In the genomic region with DNA sequence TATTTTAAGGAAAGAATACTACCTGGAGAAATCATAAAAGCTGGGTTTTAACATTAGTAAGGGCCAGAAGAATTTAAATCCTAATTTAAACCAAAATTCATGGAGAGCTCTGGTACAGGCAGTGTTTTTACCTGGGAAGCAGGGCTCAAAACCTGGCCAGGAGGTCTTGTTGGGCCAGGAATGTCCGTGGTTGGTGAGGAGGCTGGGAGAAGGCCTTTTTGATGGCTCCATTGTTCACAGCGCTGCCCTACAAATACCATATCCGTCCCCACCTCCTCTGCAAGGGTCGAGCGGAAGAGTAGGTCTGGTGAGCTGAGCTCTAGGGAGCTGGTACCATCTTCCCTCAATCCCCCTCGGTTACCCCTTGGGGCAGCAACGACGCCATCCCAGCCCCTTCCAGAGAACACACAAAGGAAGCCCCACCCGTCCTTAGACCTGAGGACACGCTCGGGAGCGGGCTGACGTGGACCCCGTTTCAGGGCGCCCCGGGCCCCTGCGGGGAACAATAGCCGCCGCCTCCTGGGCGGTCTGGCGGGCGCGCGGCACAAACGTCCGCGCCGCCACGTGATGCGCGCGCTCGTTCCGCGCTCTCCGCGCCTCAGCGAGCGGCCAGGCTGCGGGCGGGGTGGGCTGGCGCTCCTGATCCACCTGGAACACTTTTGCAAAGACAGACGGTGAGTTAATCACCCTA, we compare ENCODE assay signal across 11 cellular contexts. TPM values are rescaled to one million over a fixed set of nuclear protein-coding genes. Genes with fewer than 3 reads are reported as not detected.
DNase-seq lines count a peak whose midpoint lies in the region; ATAC-seq and TF ChIP-seq lines count a peak whose summit lies in the region.
"Had no signal": no experiment of that assay in that cellular context is flagged by ENCODE, and none has a peak within 500 bp of the region (broad histone marks: within the 10 kb centered on the region; RNA-seq: fewer than 3 reads in every experiment).

No MANE protein-coding gene starts in this region.

- TF ChIP-seq CTCF in OCI-LY1 (IDR thresholded peaks at IDR 0.05; ENCODE audit: low read length) (no peak), thoracic aorta (IDR thresholded peaks at IDR 0.05) (no peak)

- H3K36me3 Mint-ChIP-seq in activated T-cell treated with anti-CD3 and anti-CD28 coated beads, Interleukin-2, amount 50 U/mL, for 24 hours (ENCODE audit: low read depth), result no peaks in the 10 kb centered on the region

- no peaks in the 10 kb centered on the region for H3K79me2 ChIP-seq in OCI-LY1 (ENCODE audit: insufficient read depth, low read length)

- H3K27ac ChIP-seq in OCI-LY1 (ENCODE audit: low read depth, low read length, poor library complexity, severe bottlenecking) (no peak overlapping the region), thoracic aorta (no peak overlapping the region)

- H2AFZ ChIP-seq in OCI-LY1 (ENCODE audit: low read length), result no peak overlapping the region

- H3K36me3 ChIP-seq in OCI-LY1 (ENCODE audit: insufficient read depth, low read length) (no peaks in the 10 kb centered on the region), thoracic aorta (no peaks in the 10 kb centered on the region)

- H3K27me3 ChIP-seq in OCI-LY1 (ENCODE audit: insufficient read depth, low read length) (0 out of 2 replicates have a peak, but pooled peaks cover 8% of the 10 kb centered on the region), thoracic aorta (replicated peaks; ENCODE audit: insufficient read depth) (peaks cover 18% of the 10 kb centered on the region)

- no peak overlapping the region for H3K27ac Mint-ChIP-seq in activated T-cell treated with anti-CD3 and anti-CD28 coated beads, Interleukin-2, amount 50 U/mL, for 24 hours
- H3K27ac Mint-ChIP-seq: CD4-positive, alpha-beta T cell had no signal

- peaks cover 93% of the 10 kb centered on the region for H3K27me3 Mint-ChIP-seq in activated T-cell treated with anti-CD3 and anti-CD28 coated beads, Interleukin-2, amount 50 U/mL, for 24 hours

- H3K9ac ChIP-seq in OCI-LY1 (ENCODE audit: low read length), result no peak overlapping the region; the same call in 1 of the 2 replicates

- peaks cover 4% of the 10 kb centered on the region for H3K4me1 ChIP-seq in OCI-LY1 (ENCODE audit: insufficient read depth, low read length, severe bottlenecking)
- peaks cover 0 to 11% of the 10 kb centered on the region in 2 donors for H3K4me1 ChIP-seq in thoracic aorta (ENCODE audit: control insufficient read depth in 1 of 2, low read depth in 2 of 2)

- H3F3A ChIP-seq in OCI-LY1 (ENCODE audit: insufficient read depth, low read length), result no peaks in the 10 kb centered on the region

- peak overlapping the region; percentile 51 for H3K4me3 Mint-ChIP-seq in activated T-cell treated with anti-CD3 and anti-CD28 coated beads, Interleukin-2, amount 50 U/mL, for 24 hours
- H3K4me3 Mint-ChIP-seq: CD4-positive, alpha-beta T cell had no signal

- no peaks in the 10 kb centered on the region for H3K9me3 ChIP-seq in OCI-LY1 (ENCODE audit: low read length)
- H3K9me3 ChIP-seq in iPS-18c (ENCODE audit: control insufficient read depth, insufficient read depth, low read length), result peaks cover 5% of the 10 kb centered on the region
- no peaks in the 10 kb centered on the region for H3K9me3 ChIP-seq in thoracic aorta

- H3K4me3 ChIP-seq in OCI-LY1 (ENCODE audit: low read depth, low read length, poor library complexity, severe bottlenecking) (peak overlapping the region; percentile 50), iPS-18c (ENCODE audit: insufficient read depth, low read depth, low read length) (peak overlapping the region; percentile 51; the same call in 1 of the 2 replicates), thoracic aorta (peak overlapping the region; percentile 62)

- H3K9me2 ChIP-seq in OCI-LY1 (ENCODE audit: low read depth, low read length), result no peaks in the 10 kb centered on the region

- no peak for DNase-seq in activated T-cell treated with anti-CD3 and anti-CD28 coated beads, Interleukin-2, amount 50 U/mL, for 24 hours
- DNase-seq in activated T-cell treated with anti-CD3 and anti-CD28 coated beads, Interleukin-2, amount 50 U/mL, for 1 hour, result no peak
- no peak for DNase-seq in thoracic aorta (ENCODE audit: low spot score)
- no peak for DNase-seq in Ammon's horn (ENCODE audit: low spot score)
- DNase-seq in NOMO-1 (lab: John Stamatoyannopoulos, UW; ENCODE audit: unreplicated experiment in 2 of 2), result no peak
- no peak for DNase-seq in SIG-M5 treated with dmso at 0.1 percent for 504 hours (lab: John Stamatoyannopoulos, UW; ENCODE audit: unreplicated experiment)
- DNase-seq: CD4-positive, alpha-beta T cell; Right ventricle myocardium superior had no signal

- no peaks in the 10 kb centered on the region for H3K9me3 Mint-ChIP-seq in activated T-cell treated with anti-CD3 and anti-CD28 coated beads, Interleukin-2, amount 50 U/mL, for 24 hours
- H3K9me3 Mint-ChIP-seq: CD4-positive, alpha-beta T cell had no signal

- H3K4me2 ChIP-seq in OCI-LY1 (ENCODE audit: low read length), result peak overlapping the region; percentile 50

- H3K4me1 Mint-ChIP-seq in activated T-cell treated with anti-CD3 and anti-CD28 coated beads, Interleukin-2, amount 50 U/mL, for 24 hours (ENCODE audit: low read depth), result peaks cover 22% of the 10 kb centered on the region

- no peaks in the 10 kb centered on the region for H4K20me1 ChIP-seq in OCI-LY1 (ENCODE audit: insufficient read depth, low read length)

- no peak for ATAC-seq in thoracic aorta (ENCODE audit: insufficient number of reproducible peaks, low FRiP score, low read depth)
- ATAC-seq: HCT116 had no signal

RNA-seq across cellular contexts. Expression of gene HOXD1, which starts 10.7 kb away (rescaled TPM):
- total RNA-seq in thoracic aorta, result under 1 TPM in 1 of 2 donors, not detected in 1; 0.71 TPM
- total RNA-seq: CD4-positive, alpha-beta T cell; Right ventricle myocardium superior had no signal

RNA-seq across cellular contexts. Expression of gene HOXD3, which starts 20.6 kb away (rescaled TPM):
- 1 to 10 TPM; 1.2 to 3.9 TPM for total RNA-seq in thoracic aorta
- total RNA-seq: CD4-positive, alpha-beta T cell had no signal

RNA-seq across cellular contexts. Expression of gene HOXD4, which starts 26.4 kb away (rescaled TPM):
- total RNA-seq in thoracic aorta, result 1 to 10 TPM; 4.8 to 9.3 TPM
- total RNA-seq: CD4-positive, alpha-beta T cell; Right ventricle myocardium superior had no signal

RNA-seq across cellular contexts. Expression of gene HOXD8, which starts 48.2 kb away (rescaled TPM):
- total RNA-seq in thoracic aorta, result 10 to 100 TPM in 1 of 2 donors, 1 to 10 TPM in 1; 3.9 to 11.2 TPM
- total RNA-seq: CD4-positive, alpha-beta T cell had no signal

RNA-seq across cellular contexts. Expression of gene HOXD9, which starts 55.2 kb away (rescaled TPM):
- 1 to 10 TPM in 1 of 2 donors, not detected in 1; 1.4 TPM for total RNA-seq in thoracic aorta
- total RNA-seq: CD4-positive, alpha-beta T cell; Right ventricle myocardium superior had no signal
